Comparison of ENCODE assay signal across 1 cellular context in the genomic region with DNA sequence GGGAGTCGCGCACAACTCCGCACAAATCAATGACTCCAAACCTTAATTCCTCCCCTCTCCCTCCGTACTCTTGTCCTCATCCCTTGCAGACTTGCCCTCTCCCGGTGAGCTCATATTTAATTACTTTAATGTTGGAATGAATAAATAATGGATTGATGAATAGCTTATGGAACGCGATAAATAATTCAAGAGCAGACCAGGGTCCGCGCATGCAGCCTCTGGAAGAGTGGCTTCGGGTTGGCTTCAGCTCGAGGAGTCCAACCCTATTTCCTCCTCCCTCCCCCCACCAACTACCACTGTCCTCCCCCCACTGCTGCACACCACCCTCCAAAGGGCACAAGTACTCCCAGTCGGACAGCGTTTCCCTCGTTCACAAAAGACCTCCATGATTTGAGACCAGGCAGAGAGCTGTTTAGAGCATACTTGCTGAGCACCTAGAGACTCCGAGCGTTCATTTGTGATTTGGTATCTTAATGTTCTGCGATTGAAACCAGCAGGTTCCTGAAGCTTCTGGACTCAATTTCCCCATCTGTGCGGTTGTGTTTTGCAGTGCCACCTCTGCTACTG.
TF ChIP-seq lines count a peak whose summit lies in the region.

No MANE protein-coding gene starts in this region.

TF ChIP-seq in HepG2, 621 proteins besides CTCF, POLR2A, EP300 and RAD21 (continued from another document and continues in another):
- TF ChIP-seq, protein P1, sequence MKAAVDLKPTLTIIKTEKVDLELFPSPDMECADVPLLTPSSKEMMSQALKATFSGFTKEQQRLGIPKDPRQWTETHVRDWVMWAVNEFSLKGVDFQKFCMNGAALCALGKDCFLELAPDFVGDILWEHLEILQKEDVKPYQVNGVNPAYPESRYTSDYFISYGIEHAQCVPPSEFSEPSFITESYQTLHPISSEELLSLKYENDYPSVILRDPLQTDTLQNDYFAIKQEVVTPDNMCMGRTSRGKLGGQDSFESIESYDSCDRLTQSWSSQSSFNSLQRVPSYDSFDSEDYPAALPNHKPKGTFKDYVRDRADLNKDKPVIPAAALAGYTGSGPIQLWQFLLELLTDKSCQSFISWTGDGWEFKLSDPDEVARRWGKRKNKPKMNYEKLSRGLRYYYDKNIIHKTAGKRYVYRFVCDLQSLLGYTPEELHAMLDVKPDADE (CRISPR knock-in tag; IDR thresholded peaks at IDR 0.05): no peak
- TF ChIP-seq CAMTA2 (CRISPR knock-in tag; IDR thresholded peaks at IDR 0.05; ENCODE audit: borderline replicate concordance): no peak
- TF ChIP-seq TP53 (CRISPR knock-in tag; conservative IDR thresholded peaks at IDR 0.05): no peak
- TF ChIP-seq, protein P2, sequence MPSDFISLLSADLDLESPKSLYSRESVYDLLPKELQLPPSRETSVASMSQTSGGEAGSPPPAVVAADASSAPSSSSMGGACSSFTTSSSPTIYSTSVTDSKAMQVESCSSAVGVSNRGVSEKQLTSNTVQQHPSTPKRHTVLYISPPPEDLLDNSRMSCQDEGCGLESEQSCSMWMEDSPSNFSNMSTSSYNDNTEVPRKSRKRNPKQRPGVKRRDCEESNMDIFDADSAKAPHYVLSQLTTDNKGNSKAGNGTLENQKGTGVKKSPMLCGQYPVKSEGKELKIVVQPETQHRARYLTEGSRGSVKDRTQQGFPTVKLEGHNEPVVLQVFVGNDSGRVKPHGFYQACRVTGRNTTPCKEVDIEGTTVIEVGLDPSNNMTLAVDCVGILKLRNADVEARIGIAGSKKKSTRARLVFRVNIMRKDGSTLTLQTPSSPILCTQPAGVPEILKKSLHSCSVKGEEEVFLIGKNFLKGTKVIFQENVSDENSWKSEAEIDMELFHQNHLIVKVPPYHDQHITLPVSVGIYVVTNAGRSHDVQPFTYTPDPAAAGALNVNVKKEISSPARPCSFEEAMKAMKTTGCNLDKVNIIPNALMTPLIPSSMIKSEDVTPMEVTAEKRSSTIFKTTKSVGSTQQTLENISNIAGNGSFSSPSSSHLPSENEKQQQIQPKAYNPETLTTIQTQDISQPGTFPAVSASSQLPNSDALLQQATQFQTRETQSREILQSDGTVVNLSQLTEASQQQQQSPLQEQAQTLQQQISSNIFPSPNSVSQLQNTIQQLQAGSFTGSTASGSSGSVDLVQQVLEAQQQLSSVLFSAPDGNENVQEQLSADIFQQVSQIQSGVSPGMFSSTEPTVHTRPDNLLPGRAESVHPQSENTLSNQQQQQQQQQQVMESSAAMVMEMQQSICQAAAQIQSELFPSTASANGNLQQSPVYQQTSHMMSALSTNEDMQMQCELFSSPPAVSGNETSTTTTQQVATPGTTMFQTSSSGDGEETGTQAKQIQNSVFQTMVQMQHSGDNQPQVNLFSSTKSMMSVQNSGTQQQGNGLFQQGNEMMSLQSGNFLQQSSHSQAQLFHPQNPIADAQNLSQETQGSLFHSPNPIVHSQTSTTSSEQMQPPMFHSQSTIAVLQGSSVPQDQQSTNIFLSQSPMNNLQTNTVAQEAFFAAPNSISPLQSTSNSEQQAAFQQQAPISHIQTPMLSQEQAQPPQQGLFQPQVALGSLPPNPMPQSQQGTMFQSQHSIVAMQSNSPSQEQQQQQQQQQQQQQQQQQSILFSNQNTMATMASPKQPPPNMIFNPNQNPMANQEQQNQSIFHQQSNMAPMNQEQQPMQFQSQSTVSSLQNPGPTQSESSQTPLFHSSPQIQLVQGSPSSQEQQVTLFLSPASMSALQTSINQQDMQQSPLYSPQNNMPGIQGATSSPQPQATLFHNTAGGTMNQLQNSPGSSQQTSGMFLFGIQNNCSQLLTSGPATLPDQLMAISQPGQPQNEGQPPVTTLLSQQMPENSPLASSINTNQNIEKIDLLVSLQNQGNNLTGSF (CRISPR knock-in tag; IDR thresholded peaks at IDR 0.05): no peak
- TF ChIP-seq MEF2D (CRISPR knock-in tag; IDR thresholded peaks at IDR 0.05): no peak
- TF ChIP-seq, protein P3, sequence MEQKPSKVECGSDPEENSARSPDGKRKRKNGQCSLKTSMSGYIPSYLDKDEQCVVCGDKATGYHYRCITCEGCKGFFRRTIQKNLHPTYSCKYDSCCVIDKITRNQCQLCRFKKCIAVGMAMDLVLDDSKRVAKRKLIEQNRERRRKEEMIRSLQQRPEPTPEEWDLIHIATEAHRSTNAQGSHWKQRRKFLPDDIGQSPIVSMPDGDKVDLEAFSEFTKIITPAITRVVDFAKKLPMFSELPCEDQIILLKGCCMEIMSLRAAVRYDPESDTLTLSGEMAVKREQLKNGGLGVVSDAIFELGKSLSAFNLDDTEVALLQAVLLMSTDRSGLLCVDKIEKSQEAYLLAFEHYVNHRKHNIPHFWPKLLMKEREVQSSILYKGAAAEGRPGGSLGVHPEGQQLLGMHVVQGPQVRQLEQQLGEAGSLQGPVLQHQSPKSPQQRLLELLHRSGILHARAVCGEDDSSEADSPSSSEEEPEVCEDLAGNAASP (CRISPR knock-in tag; IDR thresholded peaks at IDR 0.05; ENCODE audit: borderline replicate concordance): no peak
- TF ChIP-seq ZEB1 (IDR thresholded peaks at IDR 0.05; ENCODE audit: insufficient replicate concordance, low read depth): no peak
- no peak for TF ChIP-seq GLI4 (CRISPR knock-in tag; IDR thresholded peaks at IDR 0.05; ENCODE audit: borderline replicate concordance)
- no peak for TF ChIP-seq CBFB (CRISPR knock-in tag; IDR thresholded peaks at IDR 0.05)
- TF ChIP-seq ZNF180 (CRISPR knock-in tag; IDR thresholded peaks at IDR 0.05; ENCODE audit: borderline replicate concordance, low read depth): no peak
- TF ChIP-seq, protein P4, sequence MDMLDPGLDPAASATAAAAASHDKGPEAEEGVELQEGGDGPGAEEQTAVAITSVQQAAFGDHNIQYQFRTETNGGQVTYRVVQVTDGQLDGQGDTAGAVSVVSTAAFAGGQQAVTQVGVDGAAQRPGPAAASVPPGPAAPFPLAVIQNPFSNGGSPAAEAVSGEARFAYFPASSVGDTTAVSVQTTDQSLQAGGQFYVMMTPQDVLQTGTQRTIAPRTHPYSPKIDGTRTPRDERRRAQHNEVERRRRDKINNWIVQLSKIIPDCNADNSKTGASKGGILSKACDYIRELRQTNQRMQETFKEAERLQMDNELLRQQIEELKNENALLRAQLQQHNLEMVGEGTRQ (IDR thresholded peaks at IDR 0.05; ENCODE audit: low read depth, low read length): no peak
- TF ChIP-seq, protein P4 (CRISPR knock-in tag; IDR thresholded peaks at IDR 0.05; ENCODE audit: borderline replicate concordance): no peak
- TF ChIP-seq, protein P5, sequence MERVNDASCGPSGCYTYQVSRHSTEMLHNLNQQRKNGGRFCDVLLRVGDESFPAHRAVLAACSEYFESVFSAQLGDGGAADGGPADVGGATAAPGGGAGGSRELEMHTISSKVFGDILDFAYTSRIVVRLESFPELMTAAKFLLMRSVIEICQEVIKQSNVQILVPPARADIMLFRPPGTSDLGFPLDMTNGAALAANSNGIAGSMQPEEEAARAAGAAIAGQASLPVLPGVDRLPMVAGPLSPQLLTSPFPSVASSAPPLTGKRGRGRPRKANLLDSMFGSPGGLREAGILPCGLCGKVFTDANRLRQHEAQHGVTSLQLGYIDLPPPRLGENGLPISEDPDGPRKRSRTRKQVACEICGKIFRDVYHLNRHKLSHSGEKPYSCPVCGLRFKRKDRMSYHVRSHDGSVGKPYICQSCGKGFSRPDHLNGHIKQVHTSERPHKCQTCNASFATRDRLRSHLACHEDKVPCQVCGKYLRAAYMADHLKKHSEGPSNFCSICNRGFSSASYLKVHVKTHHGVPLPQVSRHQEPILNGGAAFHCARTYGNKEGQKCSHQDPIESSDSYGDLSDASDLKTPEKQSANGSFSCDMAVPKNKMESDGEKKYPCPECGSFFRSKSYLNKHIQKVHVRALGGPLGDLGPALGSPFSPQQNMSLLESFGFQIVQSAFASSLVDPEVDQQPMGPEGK (CRISPR knock-in tag; IDR thresholded peaks at IDR 0.05): peak; percentile 39; the same call in 1 of the 2 replicates
- TF ChIP-seq TEAD2 (CRISPR knock-in tag; IDR thresholded peaks at IDR 0.05): no peak
- no peak for TF ChIP-seq PCBP2 (optimal IDR thresholded peaks at IDR 0.05; ENCODE audit: low read depth, low read length, poor library complexity, severe bottlenecking)
- TF ChIP-seq, protein P6, sequence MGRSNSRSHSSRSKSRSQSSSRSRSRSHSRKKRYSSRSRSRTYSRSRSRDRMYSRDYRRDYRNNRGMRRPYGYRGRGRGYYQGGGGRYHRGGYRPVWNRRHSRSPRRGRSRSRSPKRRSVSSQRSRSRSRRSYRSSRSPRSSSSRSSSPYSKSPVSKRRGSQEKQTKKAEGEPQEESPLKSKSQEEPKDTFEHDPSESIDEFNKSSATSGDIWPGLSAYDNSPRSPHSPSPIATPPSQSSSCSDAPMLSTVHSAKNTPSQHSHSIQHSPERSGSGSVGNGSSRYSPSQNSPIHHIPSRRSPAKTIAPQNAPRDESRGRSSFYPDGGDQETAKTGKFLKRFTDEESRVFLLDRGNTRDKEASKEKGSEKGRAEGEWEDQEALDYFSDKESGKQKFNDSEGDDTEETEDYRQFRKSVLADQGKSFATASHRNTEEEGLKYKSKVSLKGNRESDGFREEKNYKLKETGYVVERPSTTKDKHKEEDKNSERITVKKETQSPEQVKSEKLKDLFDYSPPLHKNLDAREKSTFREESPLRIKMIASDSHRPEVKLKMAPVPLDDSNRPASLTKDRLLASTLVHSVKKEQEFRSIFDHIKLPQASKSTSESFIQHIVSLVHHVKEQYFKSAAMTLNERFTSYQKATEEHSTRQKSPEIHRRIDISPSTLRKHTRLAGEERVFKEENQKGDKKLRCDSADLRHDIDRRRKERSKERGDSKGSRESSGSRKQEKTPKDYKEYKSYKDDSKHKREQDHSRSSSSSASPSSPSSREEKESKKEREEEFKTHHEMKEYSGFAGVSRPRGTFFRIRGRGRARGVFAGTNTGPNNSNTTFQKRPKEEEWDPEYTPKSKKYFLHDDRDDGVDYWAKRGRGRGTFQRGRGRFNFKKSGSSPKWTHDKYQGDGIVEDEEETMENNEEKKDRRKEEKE (IDR thresholded peaks at IDR 0.05): no peak
- TF ChIP-seq, protein P7, sequence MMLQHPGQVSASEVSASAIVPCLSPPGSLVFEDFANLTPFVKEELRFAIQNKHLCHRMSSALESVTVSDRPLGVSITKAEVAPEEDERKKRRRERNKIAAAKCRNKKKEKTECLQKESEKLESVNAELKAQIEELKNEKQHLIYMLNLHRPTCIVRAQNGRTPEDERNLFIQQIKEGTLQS (CRISPR knock-in tag; IDR thresholded peaks at IDR 0.05): no peak
- no peak for TF ChIP-seq PITX1 (CRISPR knock-in tag; IDR thresholded peaks at IDR 0.05)
- 0 out of 2 replicates have a peak, but pooled peaks have one; percentile 1 for TF ChIP-seq ELF3 (CRISPR knock-in tag; IDR thresholded peaks at IDR 0.05)
- no peak for TF ChIP-seq CBX2 (IDR thresholded peaks at IDR 0.05; ENCODE audit: low read depth, low read length)
- 0 out of 2 replicates have a peak, but pooled peaks have one; percentile 16 for TF ChIP-seq CBX2 (CRISPR knock-in tag; IDR thresholded peaks at IDR 0.05; ENCODE audit: low read depth)
- TF ChIP-seq, protein P8, sequence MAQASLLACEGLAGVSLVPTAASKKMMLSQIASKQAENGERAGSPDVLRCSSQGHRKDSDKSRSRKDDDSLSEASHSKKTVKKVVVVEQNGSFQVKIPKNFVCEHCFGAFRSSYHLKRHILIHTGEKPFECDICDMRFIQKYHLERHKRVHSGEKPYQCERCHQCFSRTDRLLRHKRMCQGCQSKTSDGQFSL (CRISPR knock-in tag; IDR thresholded peaks at IDR 0.05): peak; percentile 18; the same call in 1 of the 2 replicates
- no peak for TF ChIP-seq SYNCRIP (IDR thresholded peaks at IDR 0.05; ENCODE audit: insufficient read depth, low read depth, low read length)
- TF ChIP-seq, protein P9, sequence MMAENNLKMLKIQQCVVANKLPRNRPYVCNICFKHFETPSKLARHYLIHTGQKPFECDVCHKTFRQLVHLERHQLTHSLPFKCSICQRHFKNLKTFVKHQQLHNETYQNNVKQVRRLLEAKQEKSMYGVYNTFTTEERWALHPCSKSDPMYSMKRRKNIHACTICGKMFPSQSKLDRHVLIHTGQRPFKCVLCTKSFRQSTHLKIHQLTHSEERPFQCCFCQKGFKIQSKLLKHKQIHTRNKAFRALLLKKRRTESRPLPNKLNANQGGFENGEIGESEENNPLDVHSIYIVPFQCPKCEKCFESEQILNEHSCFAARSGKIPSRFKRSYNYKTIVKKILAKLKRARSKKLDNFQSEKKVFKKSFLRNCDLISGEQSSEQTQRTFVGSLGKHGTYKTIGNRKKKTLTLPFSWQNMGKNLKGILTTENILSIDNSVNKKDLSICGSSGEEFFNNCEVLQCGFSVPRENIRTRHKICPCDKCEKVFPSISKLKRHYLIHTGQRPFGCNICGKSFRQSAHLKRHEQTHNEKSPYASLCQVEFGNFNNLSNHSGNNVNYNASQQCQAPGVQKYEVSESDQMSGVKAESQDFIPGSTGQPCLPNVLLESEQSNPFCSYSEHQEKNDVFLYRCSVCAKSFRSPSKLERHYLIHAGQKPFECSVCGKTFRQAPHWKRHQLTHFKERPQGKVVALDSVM (CRISPR knock-in tag; IDR thresholded peaks at IDR 0.05): no peak
- no peak for TF ChIP-seq SRSF4 (IDR thresholded peaks at IDR 0.05; ENCODE audit: low read depth, low read length, poor library complexity, severe bottlenecking)
- TF ChIP-seq KLF12 (CRISPR knock-in tag; IDR thresholded peaks at IDR 0.05; ENCODE audit: borderline replicate concordance): 0 out of 2 replicates have a peak, but pooled peaks have one; percentile 18
- 0 out of 2 replicates have a peak, but pooled peaks have one; percentile 39 for TF ChIP-seq TGIF2 (CRISPR knock-in tag; IDR thresholded peaks at IDR 0.05)
- TF ChIP-seq, protein P10, sequence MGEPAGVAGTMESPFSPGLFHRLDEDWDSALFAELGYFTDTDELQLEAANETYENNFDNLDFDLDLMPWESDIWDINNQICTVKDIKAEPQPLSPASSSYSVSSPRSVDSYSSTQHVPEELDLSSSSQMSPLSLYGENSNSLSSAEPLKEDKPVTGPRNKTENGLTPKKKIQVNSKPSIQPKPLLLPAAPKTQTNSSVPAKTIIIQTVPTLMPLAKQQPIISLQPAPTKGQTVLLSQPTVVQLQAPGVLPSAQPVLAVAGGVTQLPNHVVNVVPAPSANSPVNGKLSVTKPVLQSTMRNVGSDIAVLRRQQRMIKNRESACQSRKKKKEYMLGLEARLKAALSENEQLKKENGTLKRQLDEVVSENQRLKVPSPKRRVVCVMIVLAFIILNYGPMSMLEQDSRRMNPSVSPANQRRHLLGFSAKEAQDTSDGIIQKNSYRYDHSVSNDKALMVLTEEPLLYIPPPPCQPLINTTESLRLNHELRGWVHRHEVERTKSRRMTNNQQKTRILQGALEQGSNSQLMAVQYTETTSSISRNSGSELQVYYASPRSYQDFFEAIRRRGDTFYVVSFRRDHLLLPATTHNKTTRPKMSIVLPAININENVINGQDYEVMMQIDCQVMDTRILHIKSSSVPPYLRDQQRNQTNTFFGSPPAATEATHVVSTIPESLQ (CRISPR knock-in tag; conservative IDR thresholded peaks at IDR 0.05): no peak
- TF ChIP-seq ZMYM2 (CRISPR knock-in tag; IDR thresholded peaks at IDR 0.05): no peak
- no peak for TF ChIP-seq ZKSCAN8 (CRISPR knock-in tag; IDR thresholded peaks at IDR 0.05; ENCODE audit: borderline replicate concordance)
- no peak for TF ChIP-seq ZNF564 (CRISPR knock-in tag; IDR thresholded peaks at IDR 0.05)
- TF ChIP-seq HNRNPLL (IDR thresholded peaks at IDR 0.05; ENCODE audit: low read depth, low read length, poor library complexity, severe bottlenecking): no peak
- TF ChIP-seq ZNF317 (CRISPR knock-in tag; IDR thresholded peaks at IDR 0.05): no peak
- no peak for TF ChIP-seq NPAS2 (CRISPR knock-in tag; IDR thresholded peaks at IDR 0.05; ENCODE audit: borderline replicate concordance)
- no peak for TF ChIP-seq ARNTL (CRISPR knock-in tag; IDR thresholded peaks at IDR 0.05)
